Comparison of ENCODE assay signal across 18 cellular contexts in genomic region chr4:125572601-125573000, GRCh38.
"Had no signal": no experiment of that assay in that cellular context is flagged by ENCODE, and none has a peak within 500 bp of the region (broad histone marks: within the 10 kb centered on the region; RNA-seq: fewer than 3 reads in every experiment).

No MANE protein-coding gene starts in this region.

- H3K36me3 Mint-ChIP-seq: naive thymus-derived CD4-positive, alpha-beta T cell had no signal

- H3K4me1 ChIP-seq: colonic mucosa, right atrium auricular region, sigmoid colon, upper lobe of left lung, vagina had no signal

- DNase-seq: colonic mucosa; dermis blood vessel endothelial cell; foreskin melanocyte; head of caudate nucleus; hippocampal formation; kidney glomerular epithelial cell; mammary epithelial cell; naive thymus-derived CD4-positive, alpha-beta T cell; nephron progenitor cell; ovary; sigmoid colon; small intestine; stimulated activated CD4-positive, alpha-beta T cell treated with anti-CD3 and anti-CD28 coated beads, Interleukin-12 subunit alpha, Interleukin-12 subunit beta, amount 100 ng/mL, for 4 hours; stimulated activated naive CD8-positive, alpha-beta T cell treated with anti-CD3 and anti-CD28 coated beads, Interleukin-15, Interleukin-2, amounts not matched to agents 100 U/mL and 50 U/mL, for 24 hours; tibial artery; upper lobe of left lung had no signal

- H3K27me3 ChIP-seq: colonic mucosa, ovary, right atrium auricular region, sigmoid colon, tibial artery, upper lobe of left lung, vagina had no signal

- ATAC-seq: naive thymus-derived CD4-positive, alpha-beta T cell; stimulated activated naive CD8-positive, alpha-beta T cell treated with anti-CD3 and anti-CD28 coated beads, Interleukin-15, Interleukin-2, amounts not matched to agents 100 U/mL and 50 U/mL, for 24 hours had no signal

- H3K4me3 Mint-ChIP-seq: naive thymus-derived CD4-positive, alpha-beta T cell; nephron progenitor cell had no signal

- H3K27me3 Mint-ChIP-seq: naive thymus-derived CD4-positive, alpha-beta T cell had no signal

- H3K9me3 ChIP-seq: colonic mucosa, ovary, right atrium auricular region, sigmoid colon, tibial artery, upper lobe of left lung, vagina had no signal

- H3K27ac Mint-ChIP-seq: naive thymus-derived CD4-positive, alpha-beta T cell; nephron progenitor cell had no signal

- H3K4me1 Mint-ChIP-seq: naive thymus-derived CD4-positive, alpha-beta T cell; nephron progenitor cell had no signal

- H3K36me3 ChIP-seq: colonic mucosa, ovary, right atrium auricular region, sigmoid colon, tibial artery, upper lobe of left lung, vagina had no signal

- H3K27ac ChIP-seq: colonic mucosa, ovary, right atrium auricular region, sigmoid colon, tibial artery, upper lobe of left lung, vagina had no signal

- H3K4me3 ChIP-seq: colonic mucosa, ovary, right atrium auricular region, sigmoid colon, tibial artery, upper lobe of left lung, vagina had no signal
